Comparison of ENCODE assay signal across 24 cellular contexts in the genomic region with DNA sequence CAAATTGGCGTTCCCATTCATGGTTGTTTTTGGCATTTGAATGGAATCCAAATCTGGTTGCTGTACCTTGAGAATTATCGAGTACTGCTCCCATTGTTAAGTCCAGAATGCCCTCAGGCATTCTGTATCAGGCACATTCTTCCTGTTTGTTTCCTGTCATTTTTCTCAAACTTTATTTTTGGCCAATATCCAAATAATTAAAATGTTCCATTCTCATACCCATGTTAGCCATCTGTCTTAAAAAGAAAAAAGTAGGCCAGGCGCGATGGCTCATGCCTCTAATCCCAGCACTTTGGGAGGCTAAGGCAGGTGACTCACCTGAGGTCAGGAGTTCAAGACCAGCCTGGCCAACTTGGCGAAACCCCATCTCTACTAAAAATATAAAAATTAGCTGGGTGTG. TPM values are rescaled to one million over a fixed set of nuclear protein-coding genes. Genes with fewer than 3 reads are reported as not detected.
A peak's percentile ranks its signal among the peaks of the same experiment; 100 is the strongest.
DNase-seq lines count a peak whose midpoint lies in the region; ATAC-seq and TF ChIP-seq lines count a peak whose summit lies in the region.
"Had no signal": no experiment of that assay in that cellular context is flagged by ENCODE, and none has a peak within 500 bp of the region (broad histone marks: within the 10 kb centered on the region; RNA-seq: fewer than 3 reads in every experiment).

No MANE protein-coding gene starts in this region.

- intact Hi-C loops in PC-3 (cut with micrococcal nuclease) (no loop called here), head of caudate nucleus (cut with DNase I) (no loop called here)

- BruUV-seq in PC-3 (replicated peaks; lab: Mats Ljungman, UMichigan) = no TSS peak

- no peak overlapping the region for H3K4me3 ChIP-seq in PC-3 (ENCODE audit: low read length)
- no peak overlapping the region for H3K4me3 ChIP-seq in endodermal cell (ENCODE audit: low read length)
- no peak overlapping the region for H3K4me3 ChIP-seq in coronary artery
- H3K4me3 ChIP-seq: GM12878, GM23338, Peyer's patch had no signal

- DNase-seq in HT1080 (ENCODE audit: low read depth) (peak; percentile 26), PC-3 (peak; percentile 10), endodermal cell (no peak), pulmonary artery endothelial cell (ENCODE audit: low read depth, low spot score) (peak; percentile 93), head of caudate nucleus (no peak), coronary artery (ENCODE audit: low spot score) (no peak), NCI-H2081 (lab: John Stamatoyannopoulos, UW) (no peak)
- DNase-seq: C1 segment of cervical spinal cord; CD4-positive, alpha-beta memory T cell; COR-L47; GDM1; H9; HFFc6; IMR-90; NCI-H1694; NCI-H2081 treated with DMSO at 0.1 percent for 48 hours; NCI-H2171; NCI-H226; NCI-H510A; NCI-H69; Peyer's patch; SHP77 treated with DMSO at 0.1 percent for 48 hours had no signal

- peaks cover 44% of the 10 kb centered on the region for H3K36me3 ChIP-seq in PC-3 (ENCODE audit: low read depth, low read length)
- H3K36me3 ChIP-seq in endodermal cell (ENCODE audit: control insufficient read depth, insufficient read depth, low read length) = peaks cover 90% of the 10 kb centered on the region

- POLR2A ChIA-PET in PC-3 (lab: Charles Lee; ENCODE audit: unreplicated experiment) = no interaction called here

- no peaks in the 10 kb centered on the region for H3F3A ChIP-seq in PC-3 (ENCODE audit: low read length, unreplicated experiment)

- peak overlapping the region; percentile 3 for H3K27ac Mint-ChIP-seq in endodermal cell
- H3K27ac Mint-ChIP-seq: GM23338, H9, HFFc6 had no signal

- no peaks in the 10 kb centered on the region for H3K4me1 ChIP-seq in PC-3 (ENCODE audit: insufficient read depth, low read length)
- H3K4me1 ChIP-seq in endodermal cell (ENCODE audit: control insufficient read depth, insufficient read depth, low read length) = no peaks in the 10 kb centered on the region
- H3K4me1 ChIP-seq: Peyer's patch had no signal

- 83 to 96% methylated on average over 4 to 5 of the region's 5 CpGs for WGBS in endodermal cell (ENCODE audit: insufficient coverage in 1 of 2, insufficient read length in 1 of 2), 2 experiments

- no peaks in the 10 kb centered on the region for H3K27me3 Mint-ChIP-seq in endodermal cell (ENCODE audit: insufficient read depth)
- H3K27me3 Mint-ChIP-seq: CD4-positive, alpha-beta memory T cell had no signal

- ATAC-seq in PC-3 = no peak
- ATAC-seq: GM12878, GM23338 had no signal

- CTCF ChIA-PET in PC-3 (lab: Charles Lee) = no interaction called here

- H3K36me3 Mint-ChIP-seq in endodermal cell (ENCODE audit: low read depth) = peaks cover 79% of the 10 kb centered on the region

- no peak overlapping the region for H3K4me3 Mint-ChIP-seq in endodermal cell
- H3K4me3 Mint-ChIP-seq: CD4-positive, alpha-beta memory T cell; GM23338; H9; HFFc6 had no signal

- H3K79me2 ChIP-seq in PC-3 (ENCODE audit: low read length) = no peaks in the 10 kb centered on the region

- no peaks in the 10 kb centered on the region for H3K9me2 ChIP-seq in PC-3 (replicated peaks; ENCODE audit: low read length)

- H3K9me3 Mint-ChIP-seq in endodermal cell = no peaks in the 10 kb centered on the region
- H3K9me3 Mint-ChIP-seq: CD4-positive, alpha-beta memory T cell; GM23338; H9; HFFc6 had no signal

- H2AFZ ChIP-seq in PC-3 (ENCODE audit: low read length) = no peak overlapping the region
- H2AFZ ChIP-seq: GM23338 had no signal

- no peak overlapping the region for H3K4me2 ChIP-seq in PC-3 (ENCODE audit: low read length)
- H3K4me2 ChIP-seq: GM23338 had no signal

- H3K4me1 Mint-ChIP-seq in endodermal cell = no peaks in the 10 kb centered on the region
- H3K4me1 Mint-ChIP-seq: GM23338, H9 had no signal

- H4K20me1 ChIP-seq in PC-3 (ENCODE audit: low read length) = no peaks in the 10 kb centered on the region

- H3K27me3 ChIP-seq in PC-3 (ENCODE audit: low read length) = no peaks in the 10 kb centered on the region
- H3K27me3 ChIP-seq in endodermal cell (ENCODE audit: control insufficient read depth, insufficient read depth, low read length, poor library complexity, severe bottlenecking) = no peaks in the 10 kb centered on the region
- H3K27me3 ChIP-seq: Peyer's patch had no signal

- no peak overlapping the region for H3K9ac ChIP-seq in PC-3 (ENCODE audit: low read length)
- H3K9ac ChIP-seq in endodermal cell (ENCODE audit: extremely low read depth, low read length, poor library complexity, severe bottlenecking) = no peak overlapping the region

- TF ChIP-seq CTCF in PC-3 (conservative IDR thresholded peaks at IDR 0.05; ENCODE audit: low read depth, low read length) = no peak
- TF ChIP-seq CTCF in endodermal cell (conservative IDR thresholded peaks at IDR 0.05) = no peak
- no peak for TF ChIP-seq CTCF in coronary artery (IDR thresholded peaks at IDR 0.05)

- H3K9me3 ChIP-seq in PC-3 (ENCODE audit: low read length) (no peaks in the 10 kb centered on the region), endodermal cell (ENCODE audit: control insufficient read depth, low read length) (no peaks in the 10 kb centered on the region)
- H3K9me3 ChIP-seq: Peyer's patch had no signal

- H3K27ac ChIP-seq in PC-3 (ENCODE audit: low read length) = no peak overlapping the region
- no peak overlapping the region for H3K27ac ChIP-seq in endodermal cell (ENCODE audit: low read depth, low read length)
- no peak overlapping the region for H3K27ac ChIP-seq in coronary artery
- H3K27ac ChIP-seq: Peyer's patch had no signal

RNA-seq across cellular contexts. Expression of gene SHISA4, which starts 29.3 kb away (rescaled TPM):
- total RNA-seq in HT1080 (2014; rRNA removed; shearing (Covaris generic)) = 7.0 and 10.9 TPM in 2 replicates
- polyA plus RNA-seq in HT1080 (2015; cell fraction: cytosol; rRNA removed) = 11.8 and 15.2 TPM in 2 replicates
- polyA plus RNA-seq in HT1080 (2015; cell fraction: nucleus; rRNA removed) = 7.6 and 9.6 TPM in 2 replicates
- total RNA-seq in PC-3 (2014; rRNA removed) (12.4 and 14.3 TPM in 2 replicates), endodermal cell (1 to 10 TPM; 5.8 to 7.3 TPM), pulmonary artery endothelial cell (10.1 and 10.4 TPM in 2 replicates)
- polyA plus RNA-seq in endodermal cell (2013, experiment 1 of 2) = 12.7 TPM
- polyA plus RNA-seq in endodermal cell (2013, experiment 2 of 2) = 11.1 TPM
- total RNA-seq: GM12878 had no signal

RNA-seq across cellular contexts. Expression of gene IPO9, which starts 30.5 kb away (rescaled TPM):
- 30.1 and 38.9 TPM in 2 replicates for total RNA-seq in HT1080 (2014; rRNA removed; shearing (Covaris generic))
- polyA plus RNA-seq in HT1080 (2015; cell fraction: cytosol; rRNA removed) = 26.7 and 31.1 TPM in 2 replicates
- polyA plus RNA-seq in HT1080 (2015; cell fraction: nucleus; rRNA removed) = 48.8 and 53.8 TPM in 2 replicates
- total RNA-seq in PC-3 (2014; rRNA removed) = 21.6 and 23.6 TPM in 2 replicates
- total RNA-seq in endodermal cell = 100 to 1,000 TPM; 108 to 133 TPM
- 89.7 TPM for polyA plus RNA-seq in endodermal cell (2013, experiment 1 of 2)
- 83.8 TPM for polyA plus RNA-seq in endodermal cell (2013, experiment 2 of 2)
- 24.9 and 37.7 TPM in 2 replicates for total RNA-seq in pulmonary artery endothelial cell

Comparison
In these comparisons a context has a peak if more than half of its experiments do, and no peak if none do; other contexts are left out.
1. DNase-seq: peak in HT1080 (single experiment), PC-3 (single experiment) and pulmonary artery endothelial cell (single experiment); none in endodermal cell (single experiment), head of caudate nucleus (0 of 42), coronary artery (single experiment) and NCI-H2081 (0 of 2).